In genomic region chr9:20507431-20507830, GRCh38 we compare ENCODE assay signal across 26 cellular contexts.
DNase-seq lines count a peak whose midpoint lies in the region; FAIRE-seq and TF ChIP-seq lines count a peak whose summit lies in the region.
"Had no signal": no experiment of that assay in that cellular context is flagged by ENCODE, and none has a peak within 500 bp of the region (broad histone marks: within the 10 kb centered on the region; RNA-seq: fewer than 3 reads in every experiment).

No MANE protein-coding gene starts in this region.

- H3K36me3 Mint-ChIP-seq in CD14-positive monocyte (no peaks in the 10 kb centered on the region), immature natural killer cell (no peaks in the 10 kb centered on the region)
- H3K36me3 Mint-ChIP-seq: natural killer cell treated with Interleukin-12 subunit alpha and Interleukin-12 subunit beta and Interleukin-15 and Interleukin-18, amount 100 ng/mL, for 72 hours had no signal

- peaks cover 3 to 8% of the 10 kb centered on the region in 2 donors for H3K4me1 ChIP-seq in kidney (ENCODE audit: control insufficient read depth in 1 of 2, insufficient read depth in 1 of 2, low read depth in 1 of 2, low read length in 2 of 2)
- H3K4me1 ChIP-seq: parathyroid adenoma, testis had no signal

- H3K9me3 Mint-ChIP-seq in CD14-positive monocyte (peaks cover 0 to 2% (median 0%) of the 10 kb centered on the region in 7 donors), immature natural killer cell (no peaks in the 10 kb centered on the region)
- H3K9me3 Mint-ChIP-seq: natural killer cell treated with Interleukin-12 subunit alpha and Interleukin-12 subunit beta and Interleukin-15 and Interleukin-18, amount 100 ng/mL, for 72 hours had no signal

- DNase-seq in CD14-positive monocyte (ENCODE audit: low spot score) (no peak), HL-60 (ENCODE audit: low read depth in 1 of 2, low spot score in 1 of 2) (peak; percentile 2 to 32), bronchial epithelial cell (ENCODE audit: low read depth) (peak; percentile 71), kidney (no peak), DMS53 treated with DMSO at 0.1 percent for 48 hours (lab: John Stamatoyannopoulos, UW; ENCODE audit: unreplicated experiment) (no peak), immature natural killer cell (no peak), AG20443 (ENCODE audit: low spot score) (no peak)
- DNase-seq: activated CD4-positive, alpha-beta T cell treated with anti-CD3 and anti-CD28 coated beads for 36 hours; activated T-cell treated with anti-CD3 and anti-CD28 coated beads, Interleukin-2, amount 50 U/mL, for 72 hours; anterior cingulate cortex; CD8-positive, alpha-beta T cell; central memory CD4-positive, alpha-beta T cell; DMS153; dorsolateral prefrontal cortex; foreskin melanocyte; hippocampal formation; NCI-H1092 treated with DMSO at 0.1 percent for 48 hours; NCI-H2029 treated with DMSO at 0.1 percent for 48 hours; NCI-H2227 treated with DMSO at 0.1 percent for 48 hours; NCI-H774; right cardiac atrium; stimulated activated CD4-positive, alpha-beta T cell treated with anti-CD3 and anti-CD28 coated beads, Interleukin-4, amount 100 ng/mL, for 4 hours; T-helper 1 cell; testis had no signal

- H3K27ac Mint-ChIP-seq in CD14-positive monocyte (peak overlapping the region; percentile 60 to 79 (median 66)), immature natural killer cell (no peak overlapping the region)

- FAIRE-seq in bronchial epithelial cell (lab: Jason Lieb, UNC) (no peak), kidney (lab: Jason Lieb, UNC) (peak; percentile 79)

- H3K27ac ChIP-seq in HL-60 (replicated peaks) (no peak overlapping the region), kidney (ENCODE audit: low read depth in 2 of 2, low read length in 2 of 2) (no peak overlapping the region)
- H3K27ac ChIP-seq: parathyroid adenoma, testis had no signal

- H3K4me3 Mint-ChIP-seq in CD14-positive monocyte, result no peak overlapping the region
- no peak overlapping the region for H3K4me3 Mint-ChIP-seq in immature natural killer cell
- H3K4me3 Mint-ChIP-seq: natural killer cell treated with Interleukin-12 subunit alpha and Interleukin-12 subunit beta and Interleukin-15 and Interleukin-18, amount 100 ng/mL, for 72 hours had no signal

- H3K36me3 ChIP-seq in bronchial epithelial cell (ENCODE audit: control insufficient read depth, insufficient read depth, low read length) (no peaks in the 10 kb centered on the region), kidney (ENCODE audit: control insufficient read depth in 1 of 2, insufficient read depth in 2 of 2, low read length in 2 of 2) (no peaks in the 10 kb centered on the region)

- H3K27me3 Mint-ChIP-seq in CD14-positive monocyte (ENCODE audit: low read depth in 3 of 3) (no peaks in the 10 kb centered on the region), immature natural killer cell (ENCODE audit: low read depth in 3 of 3) (peaks cover 0 to 3% (median 0%) of the 10 kb centered on the region in 3 donors)
- H3K27me3 Mint-ChIP-seq: activated CD4-positive, alpha-beta T cell treated with anti-CD3 and anti-CD28 coated beads for 36 hours; natural killer cell treated with Interleukin-12 subunit alpha and Interleukin-12 subunit beta and Interleukin-15 and Interleukin-18, amount 100 ng/mL, for 72 hours had no signal

- peaks cover 31% of the 10 kb centered on the region for H3K4me1 Mint-ChIP-seq in CD14-positive monocyte
- peaks cover 52 to 85% of the 10 kb centered on the region in 2 donors for H3K4me1 Mint-ChIP-seq in immature natural killer cell

- H3K9me3 ChIP-seq in kidney (ENCODE audit: control insufficient read depth in 1 of 2, low read length in 2 of 2), result no peaks in the 10 kb centered on the region
- H3K9me3 ChIP-seq: testis had no signal

- H3K4me3 ChIP-seq in HL-60 (replicated peaks; ENCODE audit: insufficient read depth, low read length) (no peak overlapping the region), bronchial epithelial cell (ENCODE audit: low read depth, low read length) (no peak overlapping the region), kidney (ENCODE audit: low read length in 2 of 2) (no peak overlapping the region)
- H3K4me3 ChIP-seq: dorsolateral prefrontal cortex, testis had no signal

- H3K9ac ChIP-seq in kidney (ENCODE audit: low read length in 2 of 2), result no peak overlapping the region
- H3K9ac ChIP-seq: parathyroid adenoma had no signal

- no peaks in the 10 kb centered on the region for H3K27me3 ChIP-seq in HL-60 (ENCODE audit: insufficient read depth, poor library complexity, severe bottlenecking)
- no peaks in the 10 kb centered on the region for H3K27me3 ChIP-seq in bronchial epithelial cell (ENCODE audit: control insufficient read depth, insufficient read depth, low read length)
- H3K27me3 ChIP-seq: dorsolateral prefrontal cortex, testis had no signal

- TF ChIP-seq CTCF in CD14-positive monocyte (IDR thresholded peaks at IDR 0.05) (no peak), HL-60 (IDR thresholded peaks at IDR 0.05; ENCODE audit: insufficient read depth, low read length) (no peak), bronchial epithelial cell (IDR thresholded peaks at IDR 0.05; ENCODE audit: insufficient read depth, low read length, severe bottlenecking) (no peak), kidney (IDR thresholded peaks at IDR 0.05; ENCODE audit: borderline replicate concordance, extremely low read depth, insufficient read depth) (no peak)

- intact Hi-C loops in CD14-positive monocyte (cut with micrococcal nuclease), result no loop called here
- intact Hi-C loops in kidney (cut with DNase I), result no loop called here

Comparison
In these comparisons a context has a peak if more than half of its experiments do, and no peak if none do; other contexts are left out.
1. DNase-seq: peak in HL-60 (2 of 2) and bronchial epithelial cell (single experiment); none in CD14-positive monocyte (single experiment), kidney (single experiment), DMS53 treated with DMSO at 0.1 percent for 48 hours (single experiment), immature natural killer cell (0 of 3) and AG20443 (single experiment).
2. H3K27ac Mint-ChIP-seq: peak in CD14-positive monocyte (7 of 7); none in immature natural killer cell (0 of 6).